1 cellular context compared by ENCODE assay signal in genomic region chr1:6148497-6149241, GRCh38.
TF ChIP-seq lines count a peak whose summit lies in the region.

No MANE protein-coding gene starts in this region.

TF ChIP-seq in HEK293, 187 proteins besides CTCF, POLR2A, EP300 and RAD21 (continued from another document and continues in another):
- peak; percentile 82 for TF ChIP-seq GLIS1 (tag by site-specific recombination; IDR thresholded peaks at IDR 0.05)
- no peak for TF ChIP-seq ZNF610 (tag by site-specific recombination; IDR thresholded peaks at IDR 0.05; ENCODE audit: borderline replicate concordance)
- TF ChIP-seq ZNF529 (tag by site-specific recombination; IDR thresholded peaks at IDR 0.05; ENCODE audit: insufficient replicate concordance), result no peak
- TF ChIP-seq ZNF19 (tag by site-specific recombination; IDR thresholded peaks at IDR 0.05; ENCODE audit: low read depth), result no peak
- TF ChIP-seq ZNF132 (tag by site-specific recombination; IDR thresholded peaks at IDR 0.05; ENCODE audit: borderline replicate concordance), result no peak
- no peak for TF ChIP-seq PRDM6 (tag by site-specific recombination; IDR thresholded peaks at IDR 0.05)
- TF ChIP-seq KLF10 (tag by site-specific recombination; IDR thresholded peaks at IDR 0.05), result no peak
- no peak for TF ChIP-seq FEZF1 (tag by site-specific recombination; IDR thresholded peaks at IDR 0.05)
- no peak for TF ChIP-seq ZNF629 (tag by site-specific recombination; IDR thresholded peaks at IDR 0.05)
- no peak for TF ChIP-seq ZNF248 (tag by site-specific recombination; IDR thresholded peaks at IDR 0.05)
- peak; percentile 55; the same call in 1 of the 2 replicates for TF ChIP-seq KLF16 (tag by site-specific recombination; IDR thresholded peaks at IDR 0.05)
- no peak for TF ChIP-seq ZFP37 (tag by site-specific recombination; IDR thresholded peaks at IDR 0.05)
- TF ChIP-seq PATZ1 (tag by site-specific recombination; IDR thresholded peaks at IDR 0.05), result peak; percentile 69
- no peak for TF ChIP-seq ZBTB6 (tag by site-specific recombination; IDR thresholded peaks at IDR 0.05)
- no peak for TF ChIP-seq ZNF18 (tag by site-specific recombination; IDR thresholded peaks at IDR 0.05)
- TF ChIP-seq REPIN1 (tag by site-specific recombination; IDR thresholded peaks at IDR 0.05; ENCODE audit: low read depth), result no peak
- peak; percentile 67 for TF ChIP-seq OSR2 (tag by site-specific recombination; IDR thresholded peaks at IDR 0.05)
- no peak for TF ChIP-seq ZNF677 (tag by site-specific recombination; IDR thresholded peaks at IDR 0.05)
- TF ChIP-seq OVOL3 (tag by site-specific recombination; IDR thresholded peaks at IDR 0.05), result no peak
- no peak for TF ChIP-seq ZNF140 (tag by site-specific recombination; IDR thresholded peaks at IDR 0.05)
- no peak for TF ChIP-seq ZNF16 (tag by site-specific recombination; IDR thresholded peaks at IDR 0.05; ENCODE audit: low read depth)
- peak; percentile 84 for TF ChIP-seq KLF1 (tag by site-specific recombination; IDR thresholded peaks at IDR 0.05)
- TF ChIP-seq, protein P1, sequence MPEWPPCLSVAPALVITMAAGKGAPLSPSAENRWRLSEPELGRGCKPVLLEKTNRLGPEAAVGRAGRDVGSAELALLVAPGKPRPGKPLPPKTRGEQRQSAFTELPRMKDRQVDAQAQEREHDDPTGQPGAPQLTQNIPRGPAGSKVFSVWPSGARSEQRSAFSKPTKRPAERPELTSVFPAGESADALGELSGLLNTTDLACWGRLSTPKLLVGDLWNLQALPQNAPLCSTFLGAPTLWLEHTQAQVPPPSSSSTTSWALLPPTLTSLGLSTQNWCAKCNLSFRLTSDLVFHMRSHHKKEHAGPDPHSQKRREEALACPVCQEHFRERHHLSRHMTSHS (tag by site-specific recombination; IDR thresholded peaks at IDR 0.05), result no peak
- TF ChIP-seq SP7 (tag by site-specific recombination; IDR thresholded peaks at IDR 0.05), result peak; percentile 61; the same call in 1 of the 2 replicates
- TF ChIP-seq ZNF48 (tag by site-specific recombination; IDR thresholded peaks at IDR 0.05), result no peak
- peak; percentile 70 for TF ChIP-seq ZNF398 (tag by site-specific recombination; IDR thresholded peaks at IDR 0.05)
- no peak for TF ChIP-seq ZNF561 (tag by site-specific recombination; IDR thresholded peaks at IDR 0.05; ENCODE audit: borderline replicate concordance)
- 0 out of 2 replicates have a peak, but pooled peaks have one; percentile 13 for TF ChIP-seq ZBTB17 (tag by site-specific recombination; IDR thresholded peaks at IDR 0.05)
- TF ChIP-seq BCL11A (tag by site-specific recombination; IDR thresholded peaks at IDR 0.05; ENCODE audit: low read depth), result no peak
- TF ChIP-seq, protein P2, sequence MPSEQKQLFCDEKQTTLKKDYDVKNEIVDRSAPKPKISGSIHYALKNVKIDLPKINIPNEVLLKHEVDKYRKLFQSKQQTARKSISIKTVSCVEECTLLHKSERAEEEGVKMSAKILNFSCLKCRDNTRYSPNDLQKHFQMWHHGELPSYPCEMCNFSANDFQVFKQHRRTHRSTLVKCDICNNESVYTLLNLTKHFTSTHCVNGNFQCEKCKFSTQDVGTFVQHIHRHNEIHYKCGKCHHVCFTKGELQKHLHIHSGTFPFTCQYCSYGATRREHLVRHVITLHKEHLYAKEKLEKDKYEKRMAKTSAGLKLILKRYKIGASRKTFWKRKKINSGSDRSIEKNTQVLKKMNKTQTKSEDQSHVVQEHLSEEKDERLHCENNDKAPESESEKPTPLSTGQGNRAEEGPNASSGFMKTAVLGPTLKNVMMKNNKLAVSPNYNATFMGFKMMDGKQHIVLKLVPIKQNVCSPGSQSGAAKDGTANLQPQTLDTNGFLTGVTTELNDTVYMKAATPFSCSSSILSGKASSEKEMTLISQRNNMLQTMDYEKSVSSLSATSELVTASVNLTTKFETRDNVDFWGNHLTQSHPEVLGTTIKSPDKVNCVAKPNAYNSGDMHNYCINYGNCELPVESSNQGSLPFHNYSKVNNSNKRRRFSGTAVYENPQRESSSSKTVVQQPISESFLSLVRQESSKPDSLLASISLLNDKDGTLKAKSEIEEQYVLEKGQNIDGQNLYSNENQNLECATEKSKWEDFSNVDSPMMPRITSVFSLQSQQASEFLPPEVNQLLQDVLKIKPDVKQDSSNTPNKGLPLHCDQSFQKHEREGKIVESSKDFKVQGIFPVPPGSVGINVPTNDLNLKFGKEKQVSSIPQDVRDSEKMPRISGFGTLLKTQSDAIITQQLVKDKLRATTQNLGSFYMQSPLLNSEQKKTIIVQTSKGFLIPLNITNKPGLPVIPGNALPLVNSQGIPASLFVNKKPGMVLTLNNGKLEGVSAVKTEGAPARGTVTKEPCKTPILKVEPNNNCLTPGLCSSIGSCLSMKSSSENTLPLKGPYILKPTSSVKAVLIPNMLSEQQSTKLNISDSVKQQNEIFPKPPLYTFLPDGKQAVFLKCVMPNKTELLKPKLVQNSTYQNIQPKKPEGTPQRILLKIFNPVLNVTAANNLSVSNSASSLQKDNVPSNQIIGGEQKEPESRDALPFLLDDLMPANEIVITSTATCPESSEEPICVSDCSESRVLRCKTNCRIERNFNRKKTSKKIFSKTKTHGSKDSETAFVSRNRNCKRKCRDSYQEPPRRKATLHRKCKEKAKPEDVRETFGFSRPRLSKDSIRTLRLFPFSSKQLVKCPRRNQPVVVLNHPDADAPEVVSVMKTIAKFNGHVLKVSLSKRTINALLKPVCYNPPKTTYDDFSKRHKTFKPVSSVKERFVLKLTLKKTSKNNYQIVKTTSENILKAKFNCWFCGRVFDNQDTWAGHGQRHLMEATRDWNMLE (tag by site-specific recombination; conservative IDR thresholded peaks at IDR 0.05; ENCODE audit: low read depth), result no peak
- TF ChIP-seq ZNF155 (tag by site-specific recombination; IDR thresholded peaks at IDR 0.05), result no peak
- peak; percentile 96 for TF ChIP-seq EGR2 (tag by site-specific recombination; IDR thresholded peaks at IDR 0.05; ENCODE audit: low read depth)
- TF ChIP-seq, protein P3, sequence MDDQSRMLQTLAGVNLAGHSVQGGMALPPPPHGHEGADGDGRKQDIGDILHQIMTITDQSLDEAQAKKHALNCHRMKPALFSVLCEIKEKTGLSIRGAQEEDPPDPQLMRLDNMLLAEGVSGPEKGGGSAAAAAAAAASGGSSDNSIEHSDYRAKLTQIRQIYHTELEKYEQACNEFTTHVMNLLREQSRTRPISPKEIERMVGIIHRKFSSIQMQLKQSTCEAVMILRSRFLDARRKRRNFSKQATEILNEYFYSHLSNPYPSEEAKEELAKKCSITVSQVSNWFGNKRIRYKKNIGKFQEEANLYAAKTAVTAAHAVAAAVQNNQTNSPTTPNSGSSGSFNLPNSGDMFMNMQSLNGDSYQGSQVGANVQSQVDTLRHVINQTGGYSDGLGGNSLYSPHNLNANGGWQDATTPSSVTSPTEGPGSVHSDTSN (CRISPR knock-in tag; IDR thresholded peaks at IDR 0.05), result 0 out of 2 replicates have a peak, but pooled peaks have one; percentile 7
- 0 out of 2 replicates have a peak, but pooled peaks have one; percentile 39 for TF ChIP-seq ZBTB48 (tag by site-specific recombination; IDR thresholded peaks at IDR 0.05)
- TF ChIP-seq KLF7 (tag by site-specific recombination; IDR thresholded peaks at IDR 0.05; ENCODE audit: borderline replicate concordance), result no peak; the same call in 1 of the 2 replicates
- no peak for TF ChIP-seq ZNF449 (tag by site-specific recombination; IDR thresholded peaks at IDR 0.05)
- no peak for TF ChIP-seq ZNF114 (tag by site-specific recombination; IDR thresholded peaks at IDR 0.05)
- TF ChIP-seq SP2 (tag by site-specific recombination; IDR thresholded peaks at IDR 0.05), result peak; percentile 78
- TF ChIP-seq ZNF777 (tag by site-specific recombination; IDR thresholded peaks at IDR 0.05; ENCODE audit: borderline replicate concordance), result no peak
- TF ChIP-seq YY2 (tag by site-specific recombination; IDR thresholded peaks at IDR 0.05), result no peak
- no peak for TF ChIP-seq HOXD13 (CRISPR knock-in tag; IDR thresholded peaks at IDR 0.05; ENCODE audit: borderline replicate concordance)
- 0 out of 2 replicates have a peak, but pooled peaks have one; percentile 31 for TF ChIP-seq WT1 (tag by site-specific recombination; IDR thresholded peaks at IDR 0.05)
- no peak for TF ChIP-seq ZNF324 (tag by site-specific recombination; IDR thresholded peaks at IDR 0.05)
- no peak for TF ChIP-seq HOXC10 (CRISPR knock-in tag; IDR thresholded peaks at IDR 0.05)
- TF ChIP-seq KLF9 (tag by site-specific recombination; IDR thresholded peaks at IDR 0.05; ENCODE audit: low read depth), result peak; percentile 39; the same call in 1 of the 2 replicates
- no peak for TF ChIP-seq ZNF121 (tag by site-specific recombination; IDR thresholded peaks at IDR 0.05)
- no peak for TF ChIP-seq ZNF404 (tag by site-specific recombination; IDR thresholded peaks at IDR 0.05)
- TF ChIP-seq ZNF2 (tag by site-specific recombination; IDR thresholded peaks at IDR 0.05), result no peak
- no peak for TF ChIP-seq ZNF530 (tag by site-specific recombination; IDR thresholded peaks at IDR 0.05; ENCODE audit: low read depth)
